ENCODE assay signal across 16 cellular contexts in the genomic region with DNA sequence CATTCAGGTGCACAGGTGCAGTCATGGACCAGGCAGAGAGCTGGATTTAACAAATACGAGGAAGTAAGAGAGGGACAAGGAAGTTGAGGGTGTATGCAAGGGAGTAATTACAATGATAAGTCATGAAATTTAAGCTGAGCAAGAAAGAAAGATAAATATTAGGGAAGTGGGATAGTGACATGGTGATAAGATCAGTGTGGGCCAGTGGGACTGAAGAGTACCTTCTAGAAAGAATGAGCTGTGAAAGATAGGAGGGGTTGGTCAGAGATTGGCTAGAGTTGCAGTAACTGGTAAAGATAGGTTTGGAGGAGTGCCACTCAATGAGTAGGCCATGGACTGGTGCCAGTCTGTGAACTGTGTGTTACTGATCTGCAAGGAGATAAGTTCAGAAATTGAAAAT.
DNase-seq lines count a peak whose midpoint lies in the region; ATAC-seq and TF ChIP-seq lines count a peak whose summit lies in the region.
"Had no signal": no experiment of that assay in that cellular context is flagged by ENCODE, and none has a peak within 500 bp of the region (broad histone marks: within the 10 kb centered on the region; RNA-seq: fewer than 3 reads in every experiment).

No MANE protein-coding gene starts in this region.

- H3F3A ChIP-seq in PC-3 (ENCODE audit: low read length, unreplicated experiment): no peaks in the 10 kb centered on the region

- TF ChIP-seq POLR2A in erythroblast (IDR thresholded peaks at IDR 0.05; ENCODE audit: low read length) (no peak), stomach (IDR thresholded peaks at IDR 0.05) (no peak), thyroid gland (IDR thresholded peaks at IDR 0.05) (no peak)

- CTCF ChIA-PET in PC-3 (lab: Charles Lee): no interaction called here

- H3K27ac Mint-ChIP-seq in activated CD4-positive, alpha-beta T cell treated with anti-CD3 and anti-CD28 coated beads, Interleukin-2, amount 10 ng/mL, durations not matched to agents 24 days and 14 days: no peak overlapping the region
- H3K27ac Mint-ChIP-seq: activated naive CD4-positive, alpha-beta T cell treated with anti-CD3 and anti-CD28 coated beads, Interleukin-2, amount 50 U/mL, for 24 hours; WTC11 had no signal

- BruUV-seq in PC-3 (replicated peaks; lab: Mats Ljungman, UMichigan): no TSS peak

- ATAC-seq in PC-3: peak; percentile 38; the same call in 1 of the 2 replicates
- ATAC-seq: WTC11 had no signal

- no peak overlapping the region for H3K9ac ChIP-seq in PC-3 (ENCODE audit: low read length)
- H3K9ac ChIP-seq: KMS-11 had no signal

- H3K36me3 ChIP-seq in PC-3 (ENCODE audit: low read depth, low read length) (no peaks in the 10 kb centered on the region), stomach (no peaks in the 10 kb centered on the region), thyroid gland (no peaks in the 10 kb centered on the region), left ventricle myocardium inferior (no peaks in the 10 kb centered on the region)
- H3K36me3 ChIP-seq: heart left ventricle had no signal

- no peaks in the 10 kb centered on the region for H3K9me2 ChIP-seq in PC-3 (replicated peaks; ENCODE audit: low read length)

- no peak overlapping the region for H3K4me3 Mint-ChIP-seq in activated CD4-positive, alpha-beta T cell treated with anti-CD3 and anti-CD28 coated beads, Interleukin-2, amount 10 ng/mL, durations not matched to agents 24 days and 14 days
- H3K4me3 Mint-ChIP-seq: activated naive CD4-positive, alpha-beta T cell treated with anti-CD3 and anti-CD28 coated beads, Interleukin-2, amount 50 U/mL, for 24 hours; WTC11 had no signal

- H3K36me3 Mint-ChIP-seq in activated CD4-positive, alpha-beta T cell treated with anti-CD3 and anti-CD28 coated beads, Interleukin-2, amount 10 ng/mL, durations not matched to agents 24 days and 14 days (ENCODE audit: low read depth): no peaks in the 10 kb centered on the region

- H3K27me3 ChIP-seq in PC-3 (ENCODE audit: low read length) (no peaks in the 10 kb centered on the region), stomach (no peaks in the 10 kb centered on the region), thyroid gland (no peaks in the 10 kb centered on the region), left ventricle myocardium inferior (ENCODE audit: low read depth) (no peaks in the 10 kb centered on the region)
- H3K27me3 ChIP-seq: heart left ventricle, spleen had no signal

- POLR2A ChIA-PET in PC-3 (lab: Charles Lee; ENCODE audit: unreplicated experiment): no interaction called here

- no peaks in the 10 kb centered on the region for H3K79me2 ChIP-seq in PC-3 (ENCODE audit: low read length)

- H3K4me1 ChIP-seq in PC-3 (ENCODE audit: insufficient read depth, low read length) (peaks cover 7% of the 10 kb centered on the region; the same call in 1 of the 2 replicates), stomach (peaks cover 0 to 8% (median 2%) of the 10 kb centered on the region in 4 donors), thyroid gland (no peaks in the 10 kb centered on the region), left ventricle myocardium inferior (peaks cover 20% of the 10 kb centered on the region)
- H3K4me1 ChIP-seq: spleen had no signal

- no peak overlapping the region for H2AFZ ChIP-seq in PC-3 (ENCODE audit: low read length)

- H3K9me3 ChIP-seq in PC-3 (ENCODE audit: low read length): no peaks in the 10 kb centered on the region; the same call in 1 of the 2 replicates
- H3K9me3 ChIP-seq in stomach: peaks cover 0 to 18% (median 7%) of the 10 kb centered on the region in 4 donors
- no peaks in the 10 kb centered on the region for H3K9me3 ChIP-seq in thyroid gland
- H3K9me3 ChIP-seq in left ventricle myocardium inferior (replicated peaks): peaks cover 15% of the 10 kb centered on the region

- no peak for TF ChIP-seq EP300 in stomach (IDR thresholded peaks at IDR 0.05)

- intact Hi-C loops in activated CD4-positive, alpha-beta T cell treated with anti-CD3 and anti-CD28 coated beads, Interleukin-2, amount 10 ng/mL, durations not matched to agents 24 days and 14 days (cut with micrococcal nuclease): no loop called here
- intact Hi-C loops in PC-3 (cut with micrococcal nuclease) (no loop called here), stomach (cut with DNase I; ENCODE audit: low total_unique reads) (no loop called here), thyroid gland (cut with DNase I) (no loop called here), left ventricle myocardium inferior (cut with micrococcal nuclease) (no loop called here)

- TF ChIP-seq CTCF in PC-3 (conservative IDR thresholded peaks at IDR 0.05; ENCODE audit: low read depth, low read length): no peak
- no peak for TF ChIP-seq CTCF in stomach (IDR thresholded peaks at IDR 0.05)
- TF ChIP-seq CTCF in thyroid gland (IDR thresholded peaks at IDR 0.05): no peak
- no peak for TF ChIP-seq CTCF in left ventricle myocardium inferior (IDR thresholded peaks at IDR 0.05; ENCODE audit: borderline replicate concordance)

- DNase-seq in activated CD4-positive, alpha-beta T cell treated with anti-CD3 and anti-CD28 coated beads, Interleukin-2, amount 10 ng/mL, durations not matched to agents 24 days and 14 days: peak; percentile 14
- DNase-seq in activated CD4-positive, alpha-beta T cell treated with anti-CD3 and anti-CD28 coated beads for 48 hours: no peak
- DNase-seq in PC-3 (peak; percentile 48), erythroblast (lab: John Stamatoyannopoulos, UW) (peak; percentile 27 to 50), stomach (peak; percentile 54), thyroid gland (no peak), left ventricle myocardium inferior (no peak)
- no peak for DNase-seq in activated CD4-positive, CD25-positive, alpha-beta regulatory T cell (lab: John Stamatoyannopoulos, UW)
- DNase-seq: ACHN; effector memory CD4-positive, alpha-beta T cell; heart left ventricle; kidney; spleen had no signal

- no peak overlapping the region for H3K27ac ChIP-seq in PC-3 (ENCODE audit: low read length)
- no peak overlapping the region for H3K27ac ChIP-seq in stomach
- H3K27ac ChIP-seq in thyroid gland: no peak overlapping the region
- no peak overlapping the region for H3K27ac ChIP-seq in left ventricle myocardium inferior (replicated peaks)
- H3K27ac ChIP-seq: heart left ventricle, KMS-11, spleen had no signal

- H3K4me2 ChIP-seq in PC-3 (ENCODE audit: low read length): no peak overlapping the region
- H3K4me2 ChIP-seq: KMS-11 had no signal

- 18 to 46% (median 38%) methylated on average over 1 of the region's 1 CpG for WGBS in stomach, 5 donors
- WGBS in thyroid gland, 2 donors: 69 to 84% methylated on average over 1 of the region's 1 CpG

- no peaks in the 10 kb centered on the region for H4K20me1 ChIP-seq in PC-3 (ENCODE audit: low read length)

- H3K9me3 Mint-ChIP-seq in activated CD4-positive, alpha-beta T cell treated with anti-CD3 and anti-CD28 coated beads, Interleukin-2, amount 10 ng/mL, durations not matched to agents 24 days and 14 days: peaks cover 15% of the 10 kb centered on the region

- no peaks in the 10 kb centered on the region for H3K27me3 Mint-ChIP-seq in activated CD4-positive, alpha-beta T cell treated with anti-CD3 and anti-CD28 coated beads, Interleukin-2, amount 10 ng/mL, durations not matched to agents 24 days and 14 days
- H3K27me3 Mint-ChIP-seq: activated naive CD4-positive, alpha-beta T cell treated with anti-CD3 and anti-CD28 coated beads, Interleukin-2, amount 50 U/mL, for 24 hours had no signal

- no peak overlapping the region for H3K4me3 ChIP-seq in PC-3 (ENCODE audit: low read length)
- H3K4me3 ChIP-seq in stomach: no peak overlapping the region
- H3K4me3 ChIP-seq in thyroid gland (replicated peaks in 1 of 3): no peak overlapping the region
- no peak overlapping the region for H3K4me3 ChIP-seq in left ventricle myocardium inferior
- H3K4me3 ChIP-seq: heart left ventricle, spleen had no signal

- no peaks in the 10 kb centered on the region for H3K4me1 Mint-ChIP-seq in activated CD4-positive, alpha-beta T cell treated with anti-CD3 and anti-CD28 coated beads, Interleukin-2, amount 10 ng/mL, durations not matched to agents 24 days and 14 days
- H3K4me1 Mint-ChIP-seq: activated naive CD4-positive, alpha-beta T cell treated with anti-CD3 and anti-CD28 coated beads, Interleukin-2, amount 50 U/mL, for 24 hours had no signal

Comparison
In these comparisons a context has a peak if more than half of its experiments do, and no peak if none do; other contexts are left out.
1. DNase-seq: peak in activated CD4-positive, alpha-beta T cell treated with anti-CD3 and anti-CD28 coated beads, Interleukin-2, amount 10 ng/mL, durations not matched to agents 24 days and 14 days (single experiment), PC-3 (single experiment), erythroblast (2 of 2) and stomach (single experiment); none in activated CD4-positive, alpha-beta T cell treated with anti-CD3 and anti-CD28 coated beads for 48 hours (single experiment), thyroid gland (0 of 2), left ventricle myocardium inferior (single experiment) and activated CD4-positive, CD25-positive, alpha-beta regulatory T cell (0 of 4).